In genomic region chr17:72984145-72984924, GRCh38 we compare ENCODE assay signal across 14 cellular contexts.
A peak's percentile ranks its signal among the peaks of the same experiment; 100 is the strongest.
DNase-seq lines count a peak whose midpoint lies in the region; ATAC-seq and TF ChIP-seq lines count a peak whose summit lies in the region.
"Had no signal": no experiment of that assay in that cellular context is flagged by ENCODE, and none has a peak within 500 bp of the region (broad histone marks: within the 10 kb centered on the region; RNA-seq: fewer than 3 reads in every experiment).

No MANE protein-coding gene starts in this region.

- no peak overlapping the region for H3K23ac ChIP-seq in mesendoderm (ENCODE audit: low read length)

- H3K79me1 ChIP-seq in mesendoderm (ENCODE audit: low read length) = no peaks in the 10 kb centered on the region

- H4K20me1 ChIP-seq in BLaER1 = no peaks in the 10 kb centered on the region
- H4K20me1 ChIP-seq in Karpas-422 (ENCODE audit: insufficient read depth, low read depth, low read length) = no peaks in the 10 kb centered on the region
- H4K20me1 ChIP-seq in mammary epithelial cell (ENCODE audit: insufficient read depth, low read length) = no peaks in the 10 kb centered on the region

- 82% methylated on average over 8 of the region's 9 CpGs for WGBS in mammary epithelial cell (ENCODE audit: low coverage, missing lambda C conversion rate)
- WGBS in mesendoderm (ENCODE audit: extremely low coverage, insufficient coverage, low lambda C conversion rate) = no CpG with 5 or more reads among the region's 9 CpGs
- WGBS in testis, 2 donors = 79 to 80% methylated on average over 9 of the region's 9 CpGs

- H3K4me3 ChIP-seq in BLaER1 (no peak overlapping the region), Karpas-422 (ENCODE audit: low read length) (no peak overlapping the region), mammary epithelial cell (replicated peaks in 1 of 3; ENCODE audit: insufficient read depth in 1 of 3, low read depth in 2 of 3, low read length in 3 of 3) (no peak overlapping the region), mesendoderm (ENCODE audit: low read length) (no peak overlapping the region), testis (no peak overlapping the region)
- H3K4me3 ChIP-seq: esophagus squamous epithelium had no signal

- H3K36me3 ChIP-seq in BLaER1 (peaks cover 5% of the 10 kb centered on the region; the same call in 1 of the 2 replicates), Karpas-422 (ENCODE audit: insufficient read depth, low read length) (no peaks in the 10 kb centered on the region), mammary epithelial cell (ENCODE audit: insufficient read depth, low read length) (no peaks in the 10 kb centered on the region), mesendoderm (ENCODE audit: control insufficient read depth, insufficient read depth, low read length) (no peaks in the 10 kb centered on the region), testis (ENCODE audit: low read depth, missing control alignments) (no peaks in the 10 kb centered on the region)
- H3K36me3 ChIP-seq: esophagus squamous epithelium had no signal

- H3K9me3 ChIP-seq in BLaER1 = peaks cover 9% of the 10 kb centered on the region; the same call in 1 of the 2 replicates
- H3K9me3 ChIP-seq in Karpas-422 (ENCODE audit: low read length) = no peaks in the 10 kb centered on the region
- H3K9me3 ChIP-seq in mammary epithelial cell (replicated peaks; ENCODE audit: insufficient read depth, low read length) = no peaks in the 10 kb centered on the region
- H3K9me3 ChIP-seq in testis = no peaks in the 10 kb centered on the region
- H3K9me3 ChIP-seq: esophagus squamous epithelium had no signal

- no peak for TF ChIP-seq CTCF in mammary epithelial cell (conservative IDR thresholded peaks at IDR 0.05 in 1 of 2, IDR thresholded peaks at IDR 0.05 in 1 of 2; ENCODE audit: extremely low read depth in 1 of 2, insufficient read depth in 1 of 2, low read depth in 1 of 2, low read length in 2 of 2)
- no peak for TF ChIP-seq CTCF in testis (IDR thresholded peaks at IDR 0.05)

- TF ChIP-seq POLR2A in testis (IDR thresholded peaks at IDR 0.05) = no peak

- H3K4me2 ChIP-seq in BLaER1 (peak overlapping the region; percentile 66), Karpas-422 (ENCODE audit: low read depth, low read length, poor library complexity, severe bottlenecking) (peak overlapping the region; percentile 20), mammary epithelial cell (ENCODE audit: insufficient read depth, low read depth, low read length) (no peak overlapping the region), mesendoderm (ENCODE audit: low read length) (no peak overlapping the region)

- no peaks in the 10 kb centered on the region for H3K9me2 ChIP-seq in Karpas-422 (replicated peaks; ENCODE audit: insufficient read depth, low read length)

- no TSS peak for BruUV-seq in mammary epithelial cell (replicated peaks; lab: Mats Ljungman, UMichigan)

- no peak overlapping the region for H3K18ac ChIP-seq in mesendoderm (ENCODE audit: low read length)

- no peaks in the 10 kb centered on the region for H3K27me3 ChIP-seq in BLaER1
- no peaks in the 10 kb centered on the region for H3K27me3 ChIP-seq in Karpas-422 (ENCODE audit: low read length)
- H3K27me3 ChIP-seq in mammary epithelial cell (ENCODE audit: insufficient read depth, low read length) = no peaks in the 10 kb centered on the region
- no peaks in the 10 kb centered on the region for H3K27me3 ChIP-seq in mesendoderm (ENCODE audit: insufficient read depth, low read length, poor library complexity)
- H3K27me3 ChIP-seq in testis = no peaks in the 10 kb centered on the region
- H3K27me3 ChIP-seq: esophagus squamous epithelium had no signal

- H4K8ac ChIP-seq in mesendoderm (ENCODE audit: low read depth, low read length) = no peak overlapping the region

- peaks cover 46% of the 10 kb centered on the region for H3K4me1 ChIP-seq in BLaER1
- H3K4me1 ChIP-seq in Karpas-422 (ENCODE audit: low read length) = peaks cover 80% of the 10 kb centered on the region
- peaks cover 9% of the 10 kb centered on the region for H3K4me1 ChIP-seq in mammary epithelial cell (ENCODE audit: insufficient read depth, low read length)
- no peaks in the 10 kb centered on the region for H3K4me1 ChIP-seq in mesendoderm (ENCODE audit: control insufficient read depth, low read depth, low read length)
- H3K4me1 ChIP-seq in testis = no peaks in the 10 kb centered on the region
- H3K4me1 ChIP-seq: esophagus squamous epithelium had no signal

- H4K5ac ChIP-seq in mesendoderm (ENCODE audit: low read length) = no peak overlapping the region

- H3K79me2 ChIP-seq in Karpas-422 (ENCODE audit: low read length) (peaks cover 78% of the 10 kb centered on the region), mammary epithelial cell (ENCODE audit: insufficient read depth, low read length) (no peaks in the 10 kb centered on the region), mesendoderm (ENCODE audit: control insufficient read depth, insufficient read depth, low read length) (no peaks in the 10 kb centered on the region)

- no peak overlapping the region for H2AK5ac ChIP-seq in mesendoderm (ENCODE audit: low read length)

- no peak for DNase-seq in Karpas-422
- DNase-seq in mammary epithelial cell = peak; percentile 73
- peak; percentile 80 for DNase-seq in mesendoderm
- DNase-seq in sciatic nerve (ENCODE audit: low spot score) = no peak
- no peak for DNase-seq in medulla oblongata (ENCODE audit: extremely low spot score)
- no peak for DNase-seq in testis
- no peak for DNase-seq in NOMO-1 treated with DMSO at 0.1 percent for 48 hours (lab: John Stamatoyannopoulos, UW; ENCODE audit: unreplicated experiment)
- DNase-seq: activated CD4-positive, alpha-beta T cell treated with anti-CD3 and anti-CD28 coated beads, Interleukin-2, amount 10 ng/mL, durations not matched to agents 24 days and 14 days; CD8-positive, alpha-beta T cell; esophagus squamous epithelium; KG1; nephron progenitor cell had no signal

- CTCF ChIA-PET in mammary epithelial cell (lab: Charles Lee; ENCODE audit: low non-redundant PET) = interaction anchor here (0.6 to 0.7 kb wide), 2 partner anchors 80 to 102 kb away, joined by 3 read pairs; no protein-coding TSS in a partner anchor

- H3K56ac ChIP-seq in mesendoderm (ENCODE audit: low read length) = no peak overlapping the region

- dilution Hi-C loops in mammary epithelial cell (cut with HindIII; ENCODE audit: low sequenced_read_pairs) = no loop called here

- no peak overlapping the region for H3K4ac ChIP-seq in mesendoderm (ENCODE audit: low read depth, low read length)

- no peak overlapping the region for H2BK120ac ChIP-seq in mesendoderm (ENCODE audit: low read depth, low read length)

- no peak for ATAC-seq in sciatic nerve
- ATAC-seq: activated T-helper 17 cell treated with anti-CD3 and anti-CD28 coated beads, Interleukin-2, amount 50 U/mL, for 72 hours; CD8-positive, alpha-beta T cell had no signal

- H2BK15ac ChIP-seq in mesendoderm (replicated peaks; ENCODE audit: low read depth) = no peak overlapping the region

- H3K27ac ChIP-seq in BLaER1 = peak overlapping the region; percentile 54
- H3K27ac ChIP-seq in Karpas-422 (ENCODE audit: low read length) = peak overlapping the region; percentile 73
- no peak overlapping the region for H3K27ac ChIP-seq in mammary epithelial cell (ENCODE audit: insufficient read depth, low read depth, low read length)
- no peak overlapping the region for H3K27ac ChIP-seq in mesendoderm (ENCODE audit: low read depth, low read length)
- H3K27ac ChIP-seq in testis = no peak overlapping the region
- H3K27ac ChIP-seq: esophagus squamous epithelium had no signal

- intact Hi-C loops in mammary epithelial cell (cut with micrococcal nuclease) (no loop called here), sciatic nerve (cut with DNase I) (loop anchor here (10.0 kb wide), 1 partner anchor 180 kb away; the partner anchor contains the start of gene SSTR2), testis (cut with DNase I; ENCODE audit: low total_unique reads) (no loop called here)

- no peak overlapping the region for H2AFZ ChIP-seq in Karpas-422 (ENCODE audit: low read length)
- H2AFZ ChIP-seq in mammary epithelial cell (ENCODE audit: low read depth, low read length) = no peak overlapping the region

- in situ Hi-C loops in mammary epithelial cell (cut with MboI; ENCODE audit: low sequenced_read_pairs in 2 of 2) = loop anchor here in 1 of 2 donors (25.0 kb wide), 1 partner anchor 422 kb away; no protein-coding TSS in a partner anchor

- H2BK5ac ChIP-seq in mesendoderm (ENCODE audit: low read length) = no peak overlapping the region

- H3K9ac ChIP-seq in BLaER1 = no peak overlapping the region
- peak overlapping the region; percentile 7; the same call in 1 of the 2 replicates for H3K9ac ChIP-seq in Karpas-422 (ENCODE audit: low read length)
- H3K9ac ChIP-seq in mammary epithelial cell (ENCODE audit: insufficient read depth, low read length) = no peak overlapping the region
- no peak overlapping the region for H3K9ac ChIP-seq in mesendoderm (ENCODE audit: low read length)

Comparison
In these comparisons a context has a peak if more than half of its experiments do, and no peak if none do; other contexts are left out.
1. H3K27ac ChIP-seq: peak in BLaER1 (single experiment) and Karpas-422 (single experiment); none in mammary epithelial cell (single experiment), mesendoderm (single experiment) and testis (0 of 2).
2. H3K4me2 ChIP-seq: peak in BLaER1 (single experiment) and Karpas-422 (single experiment); none in mammary epithelial cell (single experiment) and mesendoderm (single experiment).
3. DNase-seq: peak in mammary epithelial cell (single experiment) and mesendoderm (single experiment); none in Karpas-422 (single experiment), sciatic nerve (single experiment), medulla oblongata (single experiment), testis (single experiment) and NOMO-1 treated with DMSO at 0.1 percent for 48 hours (single experiment).